In genomic region chr19:3550947-3551807, GRCh38 we compare ENCODE assay signal across 19 cellular contexts. TPM values are rescaled to one million over a fixed set of nuclear protein-coding genes. Genes with fewer than 3 reads are reported as not detected.
DNase-seq lines count a peak whose midpoint lies in the region; ATAC-seq and TF ChIP-seq lines count a peak whose summit lies in the region.
"Had no signal": no experiment of that assay in that cellular context is flagged by ENCODE, and none has a peak within 500 bp of the region (broad histone marks: within the 10 kb centered on the region; RNA-seq: fewer than 3 reads in every experiment).

No MANE protein-coding gene starts in this region.

- intact Hi-C loops in spleen (cut with DNase I; ENCODE audit: low total_unique reads) = loop anchor here (10.0 kb wide), 1 partner anchor 64 kb away; no protein-coding TSS in a partner anchor

- no peaks in the 10 kb centered on the region for H3K9me3 ChIP-seq in spleen
- H3K9me3 ChIP-seq: right lobe of liver, vagina had no signal

- peak overlapping the region; percentile 76 for H3K27ac Mint-ChIP-seq in activated T-cell treated with anti-CD3 and anti-CD28 coated beads, Interleukin-2, amount 50 U/mL, for 24 hours
- peak overlapping the region in 2 of 3 donors; percentile 88 to 91 for H3K27ac Mint-ChIP-seq in IgD-negative memory B cell
- H3K27ac Mint-ChIP-seq in effector memory CD8-positive, alpha-beta T cell = peak overlapping the region; percentile 7 to 49
- H3K27ac Mint-ChIP-seq: natural killer cell had no signal

- no peaks in the 10 kb centered on the region for H3K27me3 ChIP-seq in spleen (replicated peaks in 1 of 7)
- H3K27me3 ChIP-seq: right lobe of liver, vagina had no signal

- H3K4me1 Mint-ChIP-seq in activated T-cell treated with anti-CD3 and anti-CD28 coated beads, Interleukin-2, amount 50 U/mL, for 24 hours (ENCODE audit: low read depth) = peaks cover 37% of the 10 kb centered on the region
- H3K4me1 Mint-ChIP-seq in activated T-cell treated with anti-CD3 and anti-CD28 coated beads, Interleukin-2, amount 50 U/mL, for 4 hours (ENCODE audit: low read depth) = peaks cover 32% of the 10 kb centered on the region
- peaks cover 22 to 30% (median 28%) of the 10 kb centered on the region in 3 donors for H3K4me1 Mint-ChIP-seq in IgD-negative memory B cell
- peaks cover 18 to 27% of the 10 kb centered on the region in 2 donors for H3K4me1 Mint-ChIP-seq in effector memory CD8-positive, alpha-beta T cell (ENCODE audit: low read depth in 2 of 2)

- TF ChIP-seq CTCF in spleen (IDR thresholded peaks at IDR 0.05 in 8 of 11, conservative IDR thresholded peaks at IDR 0.05 in 3 of 11) = no peak

- WGBS in spleen, 5 donors = 91 to 95% (median 93%) methylated on average over 18 to 35 of the region's 35 CpGs

- no peak for ATAC-seq in activated T-cell treated with anti-CD3 and anti-CD28 coated beads, Interleukin-2, amount 50 U/mL, for 4 hours
- ATAC-seq in effector memory CD8-positive, alpha-beta T cell (replicated peaks) = no peak
- no peak for ATAC-seq in HG03097 (IDR thresholded peaks at IDR 0.05; ENCODE audit: low FRiP score, unreplicated experiment)
- ATAC-seq: natural killer cell, right lobe of liver had no signal

- H3K27ac ChIP-seq in spleen = peak overlapping the region in 3 of 8 donors; percentile 88 to 90 (median 90)
- H3K27ac ChIP-seq: parathyroid adenoma, right lobe of liver, vagina had no signal

- H3K36me3 ChIP-seq in spleen = peaks cover 0 to 53% (median 24%) of the 10 kb centered on the region in 6 donors
- H3K36me3 ChIP-seq: right lobe of liver had no signal

- no peak overlapping the region for H3K4me3 Mint-ChIP-seq in activated T-cell treated with anti-CD3 and anti-CD28 coated beads, Interleukin-2, amount 50 U/mL, for 24 hours
- no peak overlapping the region for H3K4me3 Mint-ChIP-seq in activated T-cell treated with anti-CD3 and anti-CD28 coated beads, Interleukin-2, amount 50 U/mL, for 4 hours
- peak overlapping the region in 2 of 4 donors; percentile 68 to 72 for H3K4me3 Mint-ChIP-seq in IgD-negative memory B cell
- H3K4me3 Mint-ChIP-seq in effector memory CD8-positive, alpha-beta T cell = no peak overlapping the region
- H3K4me3 Mint-ChIP-seq: natural killer cell had no signal

- H3K9me3 Mint-ChIP-seq in activated T-cell treated with anti-CD3 and anti-CD28 coated beads, Interleukin-2, amount 50 U/mL, for 24 hours = no peaks in the 10 kb centered on the region
- H3K9me3 Mint-ChIP-seq in activated T-cell treated with anti-CD3 and anti-CD28 coated beads, Interleukin-2, amount 50 U/mL, for 4 hours = no peaks in the 10 kb centered on the region
- H3K9me3 Mint-ChIP-seq in IgD-negative memory B cell = no peaks in the 10 kb centered on the region
- no peaks in the 10 kb centered on the region for H3K9me3 Mint-ChIP-seq in effector memory CD8-positive, alpha-beta T cell
- H3K9me3 Mint-ChIP-seq: natural killer cell had no signal

- no peak for DNase-seq in activated T-cell treated with anti-CD3 and anti-CD28 coated beads, Interleukin-2, amount 50 U/mL, for 24 hours
- no peak for DNase-seq in activated T-cell treated with anti-CD3 and anti-CD28 coated beads, Interleukin-2, amount 50 U/mL, for 4 hours
- DNase-seq in effector memory CD8-positive, alpha-beta T cell = no peak
- peak; percentile 73 for DNase-seq in spleen
- no peak for DNase-seq in NCI-H510A treated with DMSO at 0.1 percent for 48 hours (lab: John Stamatoyannopoulos, UW)
- DNase-seq in LoVo (ENCODE audit: low spot score) = no peak
- DNase-seq: amygdala, GDM1, mesendoderm, natural killer cell, NCI-H1436, NCI-H526, right lobe of liver had no signal

- H3K36me3 Mint-ChIP-seq in activated T-cell treated with anti-CD3 and anti-CD28 coated beads, Interleukin-2, amount 50 U/mL, for 24 hours (ENCODE audit: low read depth) = peaks cover 67% of the 10 kb centered on the region
- peaks cover 5% of the 10 kb centered on the region for H3K36me3 Mint-ChIP-seq in activated T-cell treated with anti-CD3 and anti-CD28 coated beads, Interleukin-2, amount 50 U/mL, for 4 hours (ENCODE audit: insufficient read depth)
- H3K36me3 Mint-ChIP-seq in IgD-negative memory B cell = peaks cover 2% of the 10 kb centered on the region
- peaks cover 16% of the 10 kb centered on the region for H3K36me3 Mint-ChIP-seq in effector memory CD8-positive, alpha-beta T cell (ENCODE audit: insufficient read depth)
- H3K36me3 Mint-ChIP-seq: natural killer cell had no signal

- TF ChIP-seq POLR2A in spleen (IDR thresholded peaks at IDR 0.05) = no peak

- H3K27me3 Mint-ChIP-seq in activated T-cell treated with anti-CD3 and anti-CD28 coated beads, Interleukin-2, amount 50 U/mL, for 24 hours = no peaks in the 10 kb centered on the region
- H3K27me3 Mint-ChIP-seq in activated T-cell treated with anti-CD3 and anti-CD28 coated beads, Interleukin-2, amount 50 U/mL, for 4 hours (ENCODE audit: low read depth) = no peaks in the 10 kb centered on the region
- H3K27me3 Mint-ChIP-seq in IgD-negative memory B cell = no peaks in the 10 kb centered on the region
- H3K27me3 Mint-ChIP-seq in effector memory CD8-positive, alpha-beta T cell = no peaks in the 10 kb centered on the region

- H3K4me3 ChIP-seq in spleen = no peak overlapping the region
- H3K4me3 ChIP-seq: right lobe of liver, vagina had no signal

- peaks cover 31 to 87% (median 55%) of the 10 kb centered on the region in 6 donors for H3K4me1 ChIP-seq in spleen

RNA-seq across cellular contexts. Expression of gene MFSD12, which starts 6.2 kb away (rescaled TPM):
- total RNA-seq in activated T-cell treated with anti-CD3 and anti-CD28 coated beads, Interleukin-2, amount 50 U/mL, for 4 hours = 100 to 1,000 TPM in 2 of 3 donors, 10 to 100 TPM in 1; 94.6 to 148 (median 128) TPM
- 51.9 TPM for polyA plus RNA-seq in IgD-negative memory B cell
- 100 to 1,000 TPM in 3 of 7 donors, 10 to 100 TPM in 4; 62.8 to 131 (median 98.6) TPM for total RNA-seq in spleen
- 10 to 100 TPM; 31.0 to 63.9 (median 37.6) TPM for polyA plus RNA-seq in spleen

RNA-seq across cellular contexts. Expression of gene TEKTIP1, which starts 12.2 kb away (rescaled TPM):
- total RNA-seq in activated T-cell treated with anti-CD3 and anti-CD28 coated beads, Interleukin-2, amount 50 U/mL, for 4 hours = 1 to 10 TPM in 2 of 3 donors, not detected in 1; 1.0 to 1.1 TPM
- not detected for polyA plus RNA-seq in IgD-negative memory B cell
- 1 to 10 TPM in 6 of 7 donors, not detected in 1; 2.7 to 7.4 (median 4.8) TPM for total RNA-seq in spleen
- polyA plus RNA-seq in spleen = 1 to 10 TPM; 1.2 to 1.5 (median 1.2) TPM
- total RNA-seq: H4, vagina had no signal
- polyA plus RNA-seq: endothelial cell of umbilical vein had no signal

RNA-seq across cellular contexts. Expression of gene HMG20B, which starts 21.6 kb away (rescaled TPM):
- total RNA-seq in activated T-cell treated with anti-CD3 and anti-CD28 coated beads, Interleukin-2, amount 50 U/mL, for 4 hours = 10 to 100 TPM; 56.3 to 60.9 (median 59.3) TPM
- polyA plus RNA-seq in IgD-negative memory B cell (49.3 TPM), spleen (10 to 100 TPM; 52.4 to 82.2 (median 71.4) TPM)
- total RNA-seq in spleen = 10 to 100 TPM; 49.4 to 74.1 (median 62.8) TPM

RNA-seq across cellular contexts. Expression of gene GIPC3, which starts 34.1 kb away (rescaled TPM):
- under 1 TPM; 0.23 to 0.40 (median 0.27) TPM for total RNA-seq in activated T-cell treated with anti-CD3 and anti-CD28 coated beads, Interleukin-2, amount 50 U/mL, for 4 hours
- not detected for polyA plus RNA-seq in IgD-negative memory B cell
- total RNA-seq in spleen = 1 to 10 TPM; 3.4 to 9.2 (median 5.4) TPM
- 1 to 10 TPM in 1 of 3 donors, under 1 TPM in 2; 0.80 to 2.3 (median 0.96) TPM for polyA plus RNA-seq in spleen
- total RNA-seq: H4 had no signal

RNA-seq across cellular contexts. Expression of gene FZR1, which starts 45.1 kb away (rescaled TPM):
- 10 to 100 TPM; 30.4 to 38.1 (median 33.2) TPM for total RNA-seq in activated T-cell treated with anti-CD3 and anti-CD28 coated beads, Interleukin-2, amount 50 U/mL, for 4 hours
- polyA plus RNA-seq in IgD-negative memory B cell (19.2 TPM), spleen (10 to 100 TPM in 2 of 3 donors, 1 to 10 TPM in 1; 9.8 to 26.1 (median 11.2) TPM)
- 10 to 100 TPM; 26.4 to 53.6 (median 47.3) TPM for total RNA-seq in spleen

Comparison
In these comparisons a context has a peak if more than half of its experiments do, and no peak if none do; other contexts are left out.
1. H3K27ac Mint-ChIP-seq: peak in every context shown above with its lines; median percentile 90 in IgD-negative memory B cell; 76 in activated T-cell treated with anti-CD3 and anti-CD28 coated beads, Interleukin-2, amount 50 U/mL, for 24 hours; 28 in effector memory CD8-positive, alpha-beta T cell.